ENCODE assay signal across 8 cellular contexts in genomic region chr7:975702-976473, GRCh38. TPM values are rescaled to one million over a fixed set of nuclear protein-coding genes. Genes with fewer than 3 reads are reported as not detected.
A peak's percentile ranks its signal among the peaks of the same experiment; 100 is the strongest.
DNase-seq lines count a peak whose midpoint lies in the region; ATAC-seq and TF ChIP-seq lines count a peak whose summit lies in the region.

No MANE protein-coding gene starts in this region.

- no peak for ATAC-seq in T-helper 17 cell

- peaks cover 3% of the 10 kb centered on the region for H3K36me3 Mint-ChIP-seq in T-helper 17 cell (ENCODE audit: low read depth)

- DNase-seq in H7 = peak; percentile 68
- DNase-seq in T-helper 17 cell = no peak
- DNase-seq in foreskin fibroblast = no peak
- DNase-seq in iPS-NIHi11 (ENCODE audit: low spot score) = no peak
- DNase-seq in stimulated activated CD4-positive, alpha-beta T cell treated with anti-CD3 and anti-CD28 coated beads, Interleukin-2, amount 100 ng/mL, for 48 hours = no peak
- no peak for DNase-seq in GOT3 (lab: John Stamatoyannopoulos, UW)
- no peak for DNase-seq in NCI-H1694 (lab: John Stamatoyannopoulos, UW)

- no peak for TF ChIP-seq CTCF in foreskin fibroblast (IDR thresholded peaks at IDR 0.05; ENCODE audit: low read depth, low read length)

- peaks cover 22% of the 10 kb centered on the region for H3K4me1 Mint-ChIP-seq in T-helper 17 cell

- peak overlapping the region; percentile 93 for H3K4me3 Mint-ChIP-seq in T-helper 17 cell

- H3K36me3 ChIP-seq in H7 (replicated peaks; ENCODE audit: control insufficient read depth, insufficient read depth, low read length) = peaks cover 8% of the 10 kb centered on the region
- peaks cover 11 to 13% (median 13%) of the 10 kb centered on the region in 3 donors for H3K36me3 ChIP-seq in skeletal muscle tissue (ENCODE audit: control insufficient read depth in 3 of 3, insufficient read depth in 3 of 3, low read length in 3 of 3)

- no peaks in the 10 kb centered on the region for H3K27me3 Mint-ChIP-seq in T-helper 17 cell

- no peaks in the 10 kb centered on the region for H3K9me3 ChIP-seq in T-helper 17 cell (ENCODE audit: control insufficient read depth, low read length, poor library complexity, severe bottlenecking)
- no peaks in the 10 kb centered on the region for H3K9me3 ChIP-seq in skeletal muscle tissue (ENCODE audit: control insufficient read depth in 3 of 3, low read length in 3 of 3)

- H3K9ac ChIP-seq in skeletal muscle tissue (ENCODE audit: low read depth in 1 of 3, low read length in 3 of 3) = peak overlapping the region in 1 of 3 donors; percentile 66

- H3K27ac Mint-ChIP-seq in T-helper 17 cell = no peak overlapping the region

- no peak overlapping the region for H3K27ac ChIP-seq in skeletal muscle tissue (ENCODE audit: low read depth, low read length)

- H3K4me1 ChIP-seq in skeletal muscle tissue (ENCODE audit: control insufficient read depth in 3 of 3, insufficient read depth in 3 of 3, low read length in 3 of 3) = peaks cover 9 to 29% (median 14%) of the 10 kb centered on the region in 3 donors

- no peaks in the 10 kb centered on the region for H3K27me3 ChIP-seq in H7 (ENCODE audit: control insufficient read depth, insufficient read depth, low read length)
- H3K27me3 ChIP-seq in skeletal muscle tissue (ENCODE audit: control insufficient read depth in 3 of 3, insufficient read depth in 3 of 3, low read length in 3 of 3) = no peaks in the 10 kb centered on the region

- H3K4me3 ChIP-seq in H7 (ENCODE audit: insufficient read depth, low read depth, low read length) = peak overlapping the region; percentile 38
- peak overlapping the region; percentile 77 to 100 for H3K4me3 ChIP-seq in foreskin fibroblast (ENCODE audit: low read depth in 1 of 2, low read length in 2 of 2)
- H3K4me3 ChIP-seq in skeletal muscle tissue (ENCODE audit: low read length in 3 of 3) = peak overlapping the region; percentile 51 to 92 (median 61)

RNA-seq across cellular contexts. Expression of gene COX19, which starts 0.5 kb away (rescaled TPM):
- total RNA-seq in H7 (2014; rRNA removed; shearing (Covaris generic)) = 8.4 and 12.9 TPM in 2 replicates
- total RNA-seq in T-helper 17 cell = 10 to 100 TPM; 40.1 to 43.2 TPM
- 12.0 TPM for total RNA-seq in skeletal muscle tissue

RNA-seq across cellular contexts. Expression of gene CYP2W1, which starts 7.1 kb away (rescaled TPM):
- not detected in 2 replicates for total RNA-seq in H7 (2014; rRNA removed; shearing (Covaris generic))
- not detected for total RNA-seq in T-helper 17 cell
- total RNA-seq in skeletal muscle tissue = not detected

RNA-seq across cellular contexts. Expression of gene ADAP1, which starts 21.4 kb away (rescaled TPM):
- 4.9 and 5.0 TPM in 2 replicates for total RNA-seq in H7 (2014; rRNA removed; shearing (Covaris generic))
- total RNA-seq in T-helper 17 cell (10 to 100 TPM in 1 of 2 donors, 1 to 10 TPM in 1; 6.7 to 15.4 TPM), skeletal muscle tissue (1.0 TPM)

Comparison
In these comparisons a context has a peak if more than half of its experiments do, and no peak if none do; other contexts are left out.
1. H3K4me3 ChIP-seq: peak in every context shown above with its lines; median percentile 88 in foreskin fibroblast; 61 in skeletal muscle tissue; 38 in H7.